9 cellular contexts compared by ENCODE assay signal in the genomic region with DNA sequence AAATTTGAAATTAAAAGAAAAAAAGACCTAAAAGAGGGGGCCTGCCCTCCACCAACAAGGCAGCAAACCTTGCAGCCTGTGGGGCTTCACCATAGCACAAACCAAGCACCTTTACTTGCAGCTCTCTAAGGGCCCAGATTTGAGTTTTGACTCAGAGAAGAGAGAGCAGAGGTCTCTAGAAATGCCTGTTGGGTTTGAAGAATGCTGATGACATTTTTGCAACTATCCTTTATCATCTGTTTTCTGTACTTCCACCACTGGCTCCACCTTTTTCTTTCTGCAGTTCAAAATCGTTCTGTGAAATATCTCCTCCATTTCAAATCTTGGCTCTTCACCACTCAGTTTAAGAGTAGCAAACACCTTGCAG.
DNase-seq lines count a peak whose midpoint lies in the region; ATAC-seq and TF ChIP-seq lines count a peak whose summit lies in the region.
"Had no signal": no experiment of that assay in that cellular context is flagged by ENCODE, and none has a peak within 500 bp of the region (broad histone marks: within the 10 kb centered on the region; RNA-seq: fewer than 3 reads in every experiment).

No MANE protein-coding gene starts in this region.

- H3K4me3 ChIP-seq in foreskin fibroblast (ENCODE audit: low read depth in 1 of 2, low read length in 2 of 2) = peak overlapping the region; percentile 56 to 63

- H3K4me1 Mint-ChIP-seq in activated naive CD4-positive, alpha-beta T cell treated with anti-CD3 and anti-CD28 coated beads for 36 hours (ENCODE audit: low read depth) = peaks cover 11% of the 10 kb centered on the region
- peaks cover 4% of the 10 kb centered on the region for H3K4me1 Mint-ChIP-seq in T-helper 17 cell
- H3K4me1 Mint-ChIP-seq in stimulated activated naive B cell treated with anti-CD40 and anti-IgM and Interleukin-4, amounts not matched to agents 10 μg/mL and 1 μg/mL and 100 μg/mL, for 72 hours = peaks cover 9 to 20% of the 10 kb centered on the region in 2 donors

- no peak overlapping the region for H3K27ac Mint-ChIP-seq in activated naive CD4-positive, alpha-beta T cell treated with anti-CD3 and anti-CD28 coated beads for 36 hours
- H3K27ac Mint-ChIP-seq in T-helper 17 cell = no peak overlapping the region
- no peak overlapping the region for H3K27ac Mint-ChIP-seq in stimulated activated naive B cell treated with anti-CD40 and anti-IgM and Interleukin-4, amounts not matched to agents 10 μg/mL and 1 μg/mL and 100 μg/mL, for 72 hours

- DNase-seq in activated naive CD4-positive, alpha-beta T cell treated with anti-CD3 and anti-CD28 coated beads for 36 hours = no peak
- DNase-seq in activated naive CD4-positive, alpha-beta T cell treated with anti-CD3 and anti-CD28 coated beads, Interleukin-2, amount 50 U/mL, for 16 hours = no peak
- DNase-seq in T-helper 17 cell (no peak), foreskin fibroblast (peak in 1 of 2 donors; percentile 33), anterior cingulate cortex (lab: John Stamatoyannopoulos, UW) (no peak), A172 (ENCODE audit: low spot score) (no peak)
- no peak for DNase-seq in stimulated activated naive B cell treated with anti-CD40 and anti-IgM and Interleukin-4, amounts not matched to agents 10 μg/mL and 1 μg/mL and 100 μg/mL, for 72 hours
- no peak for DNase-seq in stimulated activated CD4-positive, alpha-beta T cell treated with anti-CD3 and anti-CD28 coated beads, Interleukin-15, amount 100 ng/mL, for 24 hours
- DNase-seq: BE2C had no signal

- peaks cover 23% of the 10 kb centered on the region for H3K27me3 Mint-ChIP-seq in activated naive CD4-positive, alpha-beta T cell treated with anti-CD3 and anti-CD28 coated beads for 36 hours (ENCODE audit: low read depth)
- H3K27me3 Mint-ChIP-seq in T-helper 17 cell = peaks cover 16% of the 10 kb centered on the region
- peaks cover 27 to 47% of the 10 kb centered on the region in 2 donors for H3K27me3 Mint-ChIP-seq in stimulated activated naive B cell treated with anti-CD40 and anti-IgM and Interleukin-4, amounts not matched to agents 10 μg/mL and 1 μg/mL and 100 μg/mL, for 72 hours

- no peaks in the 10 kb centered on the region for H3K36me3 Mint-ChIP-seq in activated naive CD4-positive, alpha-beta T cell treated with anti-CD3 and anti-CD28 coated beads for 36 hours (ENCODE audit: low read depth)
- no peaks in the 10 kb centered on the region for H3K36me3 Mint-ChIP-seq in T-helper 17 cell (ENCODE audit: low read depth)
- H3K36me3 Mint-ChIP-seq in stimulated activated naive B cell treated with anti-CD40 and anti-IgM and Interleukin-4, amounts not matched to agents 10 μg/mL and 1 μg/mL and 100 μg/mL, for 72 hours = peaks cover 0 to 4% of the 10 kb centered on the region in 2 donors

- no peaks in the 10 kb centered on the region for H3K9me3 Mint-ChIP-seq in activated naive CD4-positive, alpha-beta T cell treated with anti-CD3 and anti-CD28 coated beads for 36 hours
- H3K9me3 Mint-ChIP-seq in stimulated activated naive B cell treated with anti-CD40 and anti-IgM and Interleukin-4, amounts not matched to agents 10 μg/mL and 1 μg/mL and 100 μg/mL, for 72 hours = peaks cover 0 to 1% of the 10 kb centered on the region in 2 donors

- peak overlapping the region; percentile 62 for H3K4me3 Mint-ChIP-seq in activated naive CD4-positive, alpha-beta T cell treated with anti-CD3 and anti-CD28 coated beads for 36 hours
- peak overlapping the region; percentile 73 for H3K4me3 Mint-ChIP-seq in T-helper 17 cell
- H3K4me3 Mint-ChIP-seq in stimulated activated naive B cell treated with anti-CD40 and anti-IgM and Interleukin-4, amounts not matched to agents 10 μg/mL and 1 μg/mL and 100 μg/mL, for 72 hours = peak overlapping the region; percentile 80 to 92

- CTCF ChIA-PET in activated naive CD4-positive, alpha-beta T cell treated with anti-CD3 and anti-CD28 coated beads for 36 hours (lab: Charles Lee) = no interaction called here

- intact Hi-C loops in activated naive CD4-positive, alpha-beta T cell treated with anti-CD3 and anti-CD28 coated beads for 36 hours (cut with micrococcal nuclease) = loop anchor here (2.0 to 5.0 kb wide), 3 partner anchors 16 to 87 kb away; no protein-coding TSS in a partner anchor

- no peaks in the 10 kb centered on the region for H3K9me3 ChIP-seq in T-helper 17 cell (ENCODE audit: control insufficient read depth, low read length, poor library complexity, severe bottlenecking)
- H3K9me3 ChIP-seq: BE2C had no signal

- no peak for TF ChIP-seq CTCF in foreskin fibroblast (IDR thresholded peaks at IDR 0.05; ENCODE audit: low read depth, low read length)

- no peak for ATAC-seq in T-helper 17 cell
- ATAC-seq in stimulated activated naive B cell treated with anti-CD40 and anti-IgM and Interleukin-4, amounts not matched to agents 10 μg/mL and 1 μg/mL and 100 μg/mL, for 72 hours (replicated peaks) = no peak
